ENCODE assay signal across 23 cellular contexts in genomic region chr12:68461645-68462044, GRCh38.
A peak's percentile ranks its signal among the peaks of the same experiment; 100 is the strongest.
DNase-seq lines count a peak whose midpoint lies in the region; ATAC-seq, FAIRE-seq and TF ChIP-seq lines count a peak whose summit lies in the region.
"Had no signal": no experiment of that assay in that cellular context is flagged by ENCODE, and none has a peak within 500 bp of the region (broad histone marks: within the 10 kb centered on the region; RNA-seq: fewer than 3 reads in every experiment).

No MANE protein-coding gene starts in this region.

- no peak overlapping the region for H3K9ac ChIP-seq in SK-N-SH
- no peak overlapping the region for H3K9ac ChIP-seq in K562 (ENCODE audit: insufficient read depth in 1 of 2, low read depth in 2 of 2, low read length in 2 of 2)
- H3K9ac ChIP-seq: BLaER1 treated with 17β-estradiol and CSF1 and Interleukin-3, amounts not matched to agents 10 nM and 100 nM had no signal

- POLR2A ChIA-PET in SK-N-SH (lab: Yijun Ruan, JAX) (no interaction called here), Panc1 (lab: Charles Lee) (no interaction called here), K562 (lab: Yijun Ruan, JAX) (no interaction called here)

- H3F3A ChIP-seq in SK-N-SH (replicated peaks; ENCODE audit: insufficient read depth): no peaks in the 10 kb centered on the region

- H3K36me3 ChIP-seq in SK-N-SH (replicated peaks in 1 of 2; ENCODE audit: control insufficient read depth in 1 of 2, insufficient read depth in 2 of 2, low read length in 1 of 2): no peaks in the 10 kb centered on the region
- H3K36me3 ChIP-seq in Panc1 (ENCODE audit: control insufficient read depth, insufficient read depth, low read length): no peaks in the 10 kb centered on the region
- H3K36me3 ChIP-seq in K562 (ENCODE audit: control insufficient read depth, insufficient read depth, low read length): no peaks in the 10 kb centered on the region
- H3K36me3 ChIP-seq in osteoblast (ENCODE audit: insufficient read depth, low read length): no peaks in the 10 kb centered on the region
- H3K36me3 ChIP-seq: BLaER1 treated with 17β-estradiol and CSF1 and Interleukin-3, amounts not matched to agents 10 nM and 100 nM had no signal

- no peak for FAIRE-seq in K562 (lab: Jason Lieb, UNC)
- FAIRE-seq: A549, D721Med, GM12878, GM12892, GM18507 had no signal

- H3K27ac ChIP-seq in SK-N-SH (ENCODE audit: low read depth in 2 of 2, low read length in 1 of 2) (peak overlapping the region in 1 of 2 experiments; percentile 58; a peak in 1 of 4 replicates), Panc1 (ENCODE audit: low read length) (peak overlapping the region; percentile 55; the same call in 1 of the 2 replicates), K562 (ENCODE audit: extremely low read depth, low read depth, low read length) (no peak overlapping the region), osteoblast (ENCODE audit: low read depth, low read length) (no peak overlapping the region)
- H3K27ac ChIP-seq: 22Rv1; A549; BLaER1 treated with 17β-estradiol and CSF1 and Interleukin-3, amounts not matched to agents 10 nM and 100 nM; C4-2B had no signal

- no TSS peak for BruUV-seq in Panc1 (replicated peaks; lab: Mats Ljungman, UMichigan)
- no TSS peak for BruUV-seq in K562 (replicated peaks; lab: Mats Ljungman, UMichigan)

- H4K20me1 ChIP-seq in SK-N-SH (ENCODE audit: insufficient read depth) (no peaks in the 10 kb centered on the region), K562 (replicated peaks; ENCODE audit: control insufficient read depth, insufficient read depth, low read length) (no peaks in the 10 kb centered on the region), osteoblast (ENCODE audit: insufficient read depth, low read length) (no peaks in the 10 kb centered on the region)
- H4K20me1 ChIP-seq: BLaER1 treated with 17β-estradiol and CSF1 and Interleukin-3, amounts not matched to agents 10 nM and 100 nM had no signal

- TF ChIP-seq CTCF in SK-N-SH (IDR thresholded peaks at IDR 0.05) (no peak), Panc1 (IDR thresholded peaks at IDR 0.05) (no peak), K562 (IDR thresholded peaks at IDR 0.05 in 2 of 3, conservative IDR thresholded peaks at IDR 0.05 in 1 of 3; ENCODE audit: insufficient read depth in 2 of 3, low read depth in 1 of 3, low read length in 3 of 3) (no peak), osteoblast (IDR thresholded peaks at IDR 0.05; ENCODE audit: extremely low read depth, low read depth, low read length) (no peak)

- H3K4me1 ChIP-seq in SK-N-SH (ENCODE audit: control insufficient read depth in 1 of 2, insufficient read depth in 2 of 2, low read depth in 1 of 2, low read length in 1 of 2) (no peaks in the 10 kb centered on the region), Panc1 (ENCODE audit: control insufficient read depth, insufficient read depth, low read length) (no peaks in the 10 kb centered on the region), K562 (replicated peaks in 1 of 2; ENCODE audit: control insufficient read depth in 2 of 2, insufficient read depth in 2 of 2, low read length in 2 of 2) (no peaks in the 10 kb centered on the region; a peak in 2 of 5 replicates), osteoblast (ENCODE audit: insufficient read depth, low read length) (peaks cover 3% of the 10 kb centered on the region)
- H3K4me1 ChIP-seq: A549, Caco-2 had no signal

- ATAC-seq in SK-N-SH treated with all-trans-retinoic acid at 6 μM for 48 hours (peak; percentile 74), Panc1 (no peak), K562 (no peak)
- ATAC-seq: A549; CD8-positive, alpha-beta T cell had no signal

- no peak for TF ChIP-seq EP300 in SK-N-SH (IDR thresholded peaks at IDR 0.05; ENCODE audit: borderline replicate concordance in 1 of 2, low read depth in 1 of 2, low read length in 1 of 2)
- TF ChIP-seq EP300 in K562 (IDR thresholded peaks at IDR 0.05; ENCODE audit: low read length): no peak

- H3K9me3 ChIP-seq in SK-N-SH (no peaks in the 10 kb centered on the region), Panc1 (ENCODE audit: control insufficient read depth, insufficient read depth, low read depth, low read length) (no peaks in the 10 kb centered on the region), K562 (replicated peaks; ENCODE audit: control insufficient read depth, insufficient read depth, low read depth, low read length) (no peaks in the 10 kb centered on the region), osteoblast (ENCODE audit: low read depth, low read length) (no peaks in the 10 kb centered on the region)
- H3K9me3 ChIP-seq: A549, Caco-2 had no signal

- WGBS in SK-N-SH (ENCODE audit: low lambda C conversion rate): 57% methylated on average over 3 of the region's 3 CpGs
- 22% methylated on average over 3 of the region's 3 CpGs for WGBS in K562 (ENCODE audit: insufficient coverage, low coverage, missing lambda C conversion rate)

- no peak overlapping the region for H3K4me3 ChIP-seq in SK-N-SH (ENCODE audit: low read depth in 2 of 2, low read length in 1 of 2)
- no peak overlapping the region for H3K4me3 ChIP-seq in Panc1 (ENCODE audit: low read depth in 2 of 2, low read length in 2 of 2)
- H3K4me3 ChIP-seq in K562: no peak overlapping the region
- H3K4me3 ChIP-seq in osteoblast (ENCODE audit: insufficient read depth, low read length): no peak overlapping the region
- H3K4me3 ChIP-seq: A549; BLaER1 treated with 17β-estradiol and CSF1 and Interleukin-3, amounts not matched to agents 10 nM and 100 nM; GM12878 had no signal

- in situ Hi-C loops in Panc1 (cut with HindIII; ENCODE audit: low pct_unique_long_range_greater_than_20kb, low sequenced_read_pairs) (no loop called here), K562 (cut with MboI) (no loop called here)

- no peaks in the 10 kb centered on the region for H3K9me2 ChIP-seq in SK-N-SH

- H3K79me2 ChIP-seq in SK-N-SH (ENCODE audit: insufficient read depth) (no peaks in the 10 kb centered on the region), K562 (ENCODE audit: control insufficient read depth, insufficient read depth, low read length) (no peaks in the 10 kb centered on the region), osteoblast (ENCODE audit: insufficient read depth, low read length) (no peaks in the 10 kb centered on the region)

- DNase-seq in SK-N-SH (no peak), Panc1 (ENCODE audit: low read depth, low spot score) (no peak), K562 (ENCODE audit: extremely low read depth in 1 of 4, low spot score in 3 of 4) (no peak), osteoblast (ENCODE audit: insufficient read length, low spot score, missing footprints) (no peak), ureter (ENCODE audit: low spot score) (no peak), HuH-7.5 (ENCODE audit: low spot score) (no peak), EL (no peak)
- DNase-seq: AML-193; Caco-2; Calu3; CD4-positive, alpha-beta T cell; CD8-positive, alpha-beta T cell; DMS79 treated with DMSO at 0.1 percent for 48 hours; GDM1 had no signal

- intact Hi-C loops in Panc1 (cut with micrococcal nuclease; ENCODE audit: unreplicated experiment): no loop called here
- intact Hi-C loops in K562 (cut with micrococcal nuclease): no loop called here

- no peaks in the 10 kb centered on the region for H3K9me1 ChIP-seq in K562 (ENCODE audit: control insufficient read depth, insufficient read depth, low read length)

- TF ChIP-seq POLR2A in K562 (conservative IDR thresholded peaks at IDR 0.05): no peak

- no peaks in the 10 kb centered on the region for H3K27me3 ChIP-seq in SK-N-SH (ENCODE audit: insufficient read depth)
- H3K27me3 ChIP-seq in Panc1 (ENCODE audit: control insufficient read depth, insufficient read depth, low read length): no peaks in the 10 kb centered on the region
- no peaks in the 10 kb centered on the region for H3K27me3 ChIP-seq in K562 (ENCODE audit: control insufficient read depth in 2 of 2, insufficient read depth in 2 of 2, low read length in 2 of 2)
- no peaks in the 10 kb centered on the region for H3K27me3 ChIP-seq in osteoblast (ENCODE audit: insufficient read depth, low read length)
- H3K27me3 ChIP-seq: BLaER1 treated with 17β-estradiol and CSF1 and Interleukin-3, amounts not matched to agents 10 nM and 100 nM had no signal

- no peak overlapping the region for H3K4me2 ChIP-seq in SK-N-SH
- H3K4me2 ChIP-seq in K562 (ENCODE audit: insufficient read depth, low read length): 0 out of 2 replicates have a peak overlapping the region, but pooled peaks have one; percentile 71
- H3K4me2 ChIP-seq in osteoblast (ENCODE audit: insufficient read depth, low read length): no peak overlapping the region
- H3K4me2 ChIP-seq: BLaER1 treated with 17β-estradiol and CSF1 and Interleukin-3, amounts not matched to agents 10 nM and 100 nM had no signal

- H2AFZ ChIP-seq in SK-N-SH (ENCODE audit: low read depth) (no peak overlapping the region), K562 (ENCODE audit: low read depth, low read length) (peak overlapping the region; percentile 94; the same call in 1 of the 2 replicates), osteoblast (ENCODE audit: low read length) (peak overlapping the region; percentile 95)

- TF ChIP-seq RAD21 in SK-N-SH (IDR thresholded peaks at IDR 0.05; ENCODE audit: low read length) (no peak), K562 (CRISPR knock-in tag; conservative IDR thresholded peaks at IDR 0.05 in 1 of 2, IDR thresholded peaks at IDR 0.05 in 1 of 2) (no peak)

- CTCF ChIA-PET in SK-N-SH (lab: Yijun Ruan, JAX) (no interaction called here), Panc1 (lab: Charles Lee) (no interaction called here), K562 (lab: Yijun Ruan, JAX; ENCODE audit: low intra/inter-chr PET ratio) (no interaction called here)

TF ChIP-seq in SK-N-SH, 30 proteins besides CTCF, POLR2A, EP300 and RAD21 (continues in another document):
- TF ChIP-seq YY1 (IDR thresholded peaks at IDR 0.05; ENCODE audit: low read depth) (no peak), USF1 (IDR thresholded peaks at IDR 0.05; ENCODE audit: borderline replicate concordance, low read depth) (no peak), SIN3A (IDR thresholded peaks at IDR 0.05; ENCODE audit: borderline replicate concordance, low read depth, low read length) (no peak), FOXJ3 (CRISPR knock-in tag; IDR thresholded peaks at IDR 0.05) (no peak)

TF ChIP-seq in K562, 482 proteins besides CTCF, POLR2A, EP300 and RAD21:
- TF ChIP-seq ZNF174 (CRISPR knock-in tag; IDR thresholded peaks at IDR 0.05): no peak
- TF ChIP-seq ZNF274 (IDR thresholded peaks at IDR 0.05; ENCODE audit: borderline replicate concordance, low read depth, low read length): no peak
- TF ChIP-seq CEBPB (tag; IDR thresholded peaks at IDR 0.05): no peak
- TF ChIP-seq STAT5B (CRISPR knock-in tag; IDR thresholded peaks at IDR 0.05): no peak
